Comparison of ENCODE assay signal across 13 cellular contexts in the genomic region with DNA sequence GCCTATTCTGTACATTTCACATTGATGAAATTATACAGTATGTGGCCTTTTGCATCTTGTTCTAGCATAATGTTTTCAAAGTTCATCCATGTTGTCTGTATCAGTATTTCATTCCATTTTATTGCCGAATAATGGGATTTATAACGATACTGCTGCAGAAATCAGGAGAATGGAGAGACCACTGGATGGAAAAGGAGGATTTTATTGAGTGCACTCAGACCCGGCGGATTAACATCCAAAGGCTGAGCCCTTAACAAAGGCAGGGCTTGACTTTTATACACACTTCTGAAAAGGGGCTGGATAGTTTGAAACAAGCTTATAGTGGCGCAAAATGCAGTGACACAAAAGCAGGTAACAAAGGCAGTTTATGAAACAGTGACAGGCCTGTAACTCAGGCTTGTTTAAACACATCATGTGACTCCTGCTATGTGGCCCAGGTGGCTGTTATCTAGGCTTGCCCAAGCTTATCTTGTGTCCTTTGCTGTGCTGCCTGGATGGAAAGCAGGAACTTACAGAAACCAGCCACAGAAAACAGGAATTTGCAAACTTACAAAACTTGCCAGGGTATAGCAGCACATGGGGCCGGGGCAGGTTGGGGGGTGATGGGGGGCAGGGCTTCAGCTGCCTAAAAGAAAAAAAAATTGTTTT. TPM values are rescaled to one million over a fixed set of nuclear protein-coding genes. Genes with fewer than 3 reads are reported as not detected.
DNase-seq lines count a peak whose midpoint lies in the region; ATAC-seq and TF ChIP-seq lines count a peak whose summit lies in the region.
"Had no signal": no experiment of that assay in that cellular context is flagged by ENCODE, and none has a peak within 500 bp of the region (broad histone marks: within the 10 kb centered on the region; RNA-seq: fewer than 3 reads in every experiment).

No MANE protein-coding gene starts in this region.

- intact Hi-C loops in activated CD4-positive, alpha-beta memory T cell treated with anti-CD3 and anti-CD28 coated beads for 36 hours (cut with micrococcal nuclease), result no loop called here

- peak overlapping the region in 1 of 2 experiments; percentile 18 for H3K4me3 ChIP-seq in neutrophil (ENCODE audit: low read depth in 1 of 2, low read length in 1 of 2)
- H3K4me3 ChIP-seq: lung had no signal

- CTCF ChIA-PET in activated CD4-positive, alpha-beta memory T cell treated with anti-CD3 and anti-CD28 coated beads for 36 hours (lab: Charles Lee), result interaction anchor here (1.0 to 2.7 kb wide), 2 partner anchors 128 to 1295 kb away, joined by 3 to 9 read pairs; no protein-coding TSS in a partner anchor
- CTCF ChIA-PET in activated CD4-positive, alpha-beta memory T cell treated with anti-CD3 and anti-CD28 coated beads, Interleukin-2, amount 10 ng/mL, durations not matched to agents 7 days and 5 days (lab: Charles Lee), result interaction anchor here (2.7 kb wide), 1 partner anchor 128 kb away, joined by 7 read pairs; no protein-coding TSS in a partner anchor

- peaks cover 55% of the 10 kb centered on the region for H3K9me3 Mint-ChIP-seq in activated CD4-positive, alpha-beta memory T cell treated with anti-CD3 and anti-CD28 coated beads for 36 hours
- peaks cover 39% of the 10 kb centered on the region for H3K9me3 Mint-ChIP-seq in activated CD4-positive, alpha-beta memory T cell treated with anti-CD3 and anti-CD28 coated beads, Interleukin-2, amount 10 ng/mL, durations not matched to agents 7 days and 5 days
- peaks cover 23% of the 10 kb centered on the region for H3K9me3 Mint-ChIP-seq in endothelial cell (ENCODE audit: unreplicated experiment)

- no peaks in the 10 kb centered on the region for H3K27me3 ChIP-seq in neutrophil

- peaks cover 7% of the 10 kb centered on the region for H3K36me3 Mint-ChIP-seq in activated CD4-positive, alpha-beta memory T cell treated with anti-CD3 and anti-CD28 coated beads for 36 hours
- H3K36me3 Mint-ChIP-seq in activated CD4-positive, alpha-beta memory T cell treated with anti-CD3 and anti-CD28 coated beads, Interleukin-2, amount 10 ng/mL, durations not matched to agents 7 days and 5 days (ENCODE audit: low read depth), result peaks cover 3% of the 10 kb centered on the region
- H3K36me3 Mint-ChIP-seq in endothelial cell (ENCODE audit: low read depth, unreplicated experiment), result peaks cover 11% of the 10 kb centered on the region

- no peak for TF ChIP-seq CTCF in endothelial cell (IDR thresholded peaks at IDR 0.05; ENCODE audit: unreplicated experiment)
- no peak for TF ChIP-seq CTCF in neutrophil (IDR thresholded peaks at IDR 0.05)

- H3K27ac Mint-ChIP-seq in activated CD4-positive, alpha-beta memory T cell treated with anti-CD3 and anti-CD28 coated beads for 36 hours, result no peak overlapping the region
- H3K27ac Mint-ChIP-seq in activated CD4-positive, alpha-beta memory T cell treated with anti-CD3 and anti-CD28 coated beads, Interleukin-2, amount 10 ng/mL, durations not matched to agents 7 days and 5 days, result no peak overlapping the region
- no peak overlapping the region for H3K27ac Mint-ChIP-seq in endothelial cell (ENCODE audit: unreplicated experiment)

- H3K9me3 ChIP-seq in neutrophil, result peaks cover 6% of the 10 kb centered on the region

- H3K27me3 Mint-ChIP-seq in activated CD4-positive, alpha-beta memory T cell treated with anti-CD3 and anti-CD28 coated beads for 36 hours, result no peaks in the 10 kb centered on the region
- no peaks in the 10 kb centered on the region for H3K27me3 Mint-ChIP-seq in activated CD4-positive, alpha-beta memory T cell treated with anti-CD3 and anti-CD28 coated beads, Interleukin-2, amount 10 ng/mL, durations not matched to agents 7 days and 5 days
- peaks cover 4% of the 10 kb centered on the region for H3K27me3 Mint-ChIP-seq in endothelial cell (ENCODE audit: unreplicated experiment)

- DNase-seq in activated CD4-positive, alpha-beta memory T cell treated with anti-CD3 and anti-CD28 coated beads for 36 hours, result peak; percentile 17
- DNase-seq in activated CD4-positive, alpha-beta memory T cell treated with anti-CD3 and anti-CD28 coated beads, Interleukin-2, amount 10 ng/mL, durations not matched to agents 7 days and 5 days, result no peak
- DNase-seq in NCI-H69 (lab: John Stamatoyannopoulos, UW) (peak; percentile 54), endothelial cell (ENCODE audit: low spot score) (no peak), SKM-1 (lab: John Stamatoyannopoulos, UW; ENCODE audit: unreplicated experiment) (no peak), pons (ENCODE audit: low spot score) (no peak)
- DNase-seq: activated T-cell treated with anti-CD3 and anti-CD28 coated beads, Interleukin-2, amount 50 U/mL, for 48 hours; effector memory CD4-positive, alpha-beta T cell; H7; hypothalamus had no signal

- peaks cover 5% of the 10 kb centered on the region for H3K4me1 Mint-ChIP-seq in activated CD4-positive, alpha-beta memory T cell treated with anti-CD3 and anti-CD28 coated beads for 36 hours (ENCODE audit: low read depth)
- H3K4me1 Mint-ChIP-seq in activated CD4-positive, alpha-beta memory T cell treated with anti-CD3 and anti-CD28 coated beads, Interleukin-2, amount 10 ng/mL, durations not matched to agents 7 days and 5 days, result no peaks in the 10 kb centered on the region
- no peaks in the 10 kb centered on the region for H3K4me1 Mint-ChIP-seq in endothelial cell (ENCODE audit: unreplicated experiment)

- H3K36me3 ChIP-seq in neutrophil, result no peaks in the 10 kb centered on the region

- peaks cover 85 to 95% of the 10 kb centered on the region in 2 experiments for H3K4me1 ChIP-seq in neutrophil (ENCODE audit: control insufficient read depth in 1 of 2, insufficient read depth in 1 of 2, low read depth in 1 of 2, low read length in 1 of 2)

- no peak for ATAC-seq in HG03457 (IDR thresholded peaks at IDR 0.05; ENCODE audit: unreplicated experiment)

- H3K27ac ChIP-seq in neutrophil, result peak overlapping the region; percentile 97

- POLR2A ChIA-PET in activated CD4-positive, alpha-beta memory T cell treated with anti-CD3 and anti-CD28 coated beads for 36 hours (lab: Charles Lee), result no interaction called here
- POLR2A ChIA-PET in activated CD4-positive, alpha-beta memory T cell treated with anti-CD3 and anti-CD28 coated beads, Interleukin-2, amount 10 ng/mL, durations not matched to agents 7 days and 5 days (lab: Charles Lee), result no interaction called here

- no peak overlapping the region for H3K4me3 Mint-ChIP-seq in activated CD4-positive, alpha-beta memory T cell treated with anti-CD3 and anti-CD28 coated beads for 36 hours
- no peak overlapping the region for H3K4me3 Mint-ChIP-seq in activated CD4-positive, alpha-beta memory T cell treated with anti-CD3 and anti-CD28 coated beads, Interleukin-2, amount 10 ng/mL, durations not matched to agents 7 days and 5 days
- peak overlapping the region; percentile 19 for H3K4me3 Mint-ChIP-seq in endothelial cell (ENCODE audit: unreplicated experiment)

RNA-seq across cellular contexts. Expression of gene KCNJ15, which starts 32.8 kb away (rescaled TPM):
- under 1 TPM; 0.15 to 0.17 TPM for total RNA-seq in activated CD4-positive, alpha-beta memory T cell treated with anti-CD3 and anti-CD28 coated beads for 36 hours
- total RNA-seq in activated CD4-positive, alpha-beta memory T cell treated with anti-CD3 and anti-CD28 coated beads, Interleukin-2, amount 10 ng/mL, durations not matched to agents 7 days and 5 days, result not detected
- total RNA-seq in endothelial cell (ENCODE audit: unreplicated experiment), result 0.97 TPM
- total RNA-seq: H7 had no signal

Comparison
In these comparisons a context has a peak if more than half of its experiments do, and no peak if none do; other contexts are left out.
1. DNase-seq: peak in activated CD4-positive, alpha-beta memory T cell treated with anti-CD3 and anti-CD28 coated beads for 36 hours (single experiment) and NCI-H69 (single experiment); none in activated CD4-positive, alpha-beta memory T cell treated with anti-CD3 and anti-CD28 coated beads, Interleukin-2, amount 10 ng/mL, durations not matched to agents 7 days and 5 days (single experiment), endothelial cell (single experiment), SKM-1 (single experiment) and pons (single experiment).